In genomic region chr1:211356723-211357418, GRCh38 we compare ENCODE assay signal across 13 cellular contexts. TPM values are rescaled to one million over a fixed set of nuclear protein-coding genes. Genes with fewer than 3 reads are reported as not detected.
DNase-seq lines count a peak whose midpoint lies in the region; TF ChIP-seq lines count a peak whose summit lies in the region.
"Had no signal": no experiment of that assay in that cellular context is flagged by ENCODE, and none has a peak within 500 bp of the region (broad histone marks: within the 10 kb centered on the region; RNA-seq: fewer than 3 reads in every experiment).

No MANE protein-coding gene starts in this region.

- no peaks in the 10 kb centered on the region for H3K9me3 ChIP-seq in A673 (ENCODE audit: low read depth, low read length, poor library complexity, severe bottlenecking)
- H3K9me3 ChIP-seq in ascending aorta = no peaks in the 10 kb centered on the region

- no TSS peak for BruUV-seq in A673 (replicated peaks; lab: Mats Ljungman, UMichigan)

- no peak overlapping the region for H3K4me3 ChIP-seq in A673 (ENCODE audit: low read depth, low read length, poor library complexity, severe bottlenecking)
- no peak overlapping the region for H3K4me3 ChIP-seq in ascending aorta
- H3K4me3 ChIP-seq: BLaER1 had no signal

- intact Hi-C loops in A673 (cut with micrococcal nuclease; ENCODE audit: unreplicated experiment) (no loop called here), ascending aorta (cut with DNase I) (loop anchor here (2.0 kb wide), 1 partner anchor 28 kb away; no protein-coding TSS in a partner anchor)

- no peaks in the 10 kb centered on the region for H3K4me1 ChIP-seq in A673 (ENCODE audit: insufficient read depth, low read length, poor library complexity, severe bottlenecking)
- H3K4me1 ChIP-seq in ascending aorta = peaks cover 0 to 17% of the 10 kb centered on the region in 2 donors

- no peaks in the 10 kb centered on the region for H3K36me3 ChIP-seq in A673 (ENCODE audit: insufficient read depth, low read length, poor library complexity, severe bottlenecking)
- H3K36me3 ChIP-seq in ascending aorta = peaks cover 31 to 36% of the 10 kb centered on the region in 2 donors

- TF ChIP-seq CTCF in A673 (conservative IDR thresholded peaks at IDR 0.05; ENCODE audit: low read depth, low read length) = no peak
- no peak for TF ChIP-seq CTCF in ascending aorta (IDR thresholded peaks at IDR 0.05)

- POLR2A ChIA-PET in A673 (lab: Charles Lee; ENCODE audit: low non-redundant PET) = no interaction called here

- H3K27ac ChIP-seq in A673 (ENCODE audit: low read depth, low read length, poor library complexity, severe bottlenecking) = no peak overlapping the region
- H3K27ac ChIP-seq in ascending aorta = peak overlapping the region; percentile 41 to 56
- H3K27ac ChIP-seq: BLaER1 had no signal

- CTCF ChIA-PET in A673 (lab: Charles Lee) = no interaction called here

- H3K27me3 ChIP-seq in A673 (replicated peaks; ENCODE audit: insufficient read depth, low read depth, low read length, poor library complexity) = no peaks in the 10 kb centered on the region
- H3K27me3 ChIP-seq in ascending aorta = no peaks in the 10 kb centered on the region
- H3K27me3 ChIP-seq: BLaER1 had no signal

- DNase-seq in A673 (ENCODE audit: low spot score) (peak; percentile 31), EL (peak; percentile 57), ascending aorta (ENCODE audit: low spot score in 2 of 2) (no peak), kidney glomerular epithelial cell (lab: John Stamatoyannopoulos, UW) (peak; percentile 57), LoVo (ENCODE audit: low spot score) (no peak), HPDE6-E6E7 (ENCODE audit: extremely low spot score) (no peak), cerebellum (ENCODE audit: low spot score) (no peak), NCI-H446 (lab: John Stamatoyannopoulos, UW) (no peak)
- DNase-seq: activated CD4-positive, alpha-beta T cell treated with anti-CD3 and anti-CD28 coated beads for 48 hours; GF-D8; left cardiac atrium; MM.1S had no signal

RNA-seq across cellular contexts. Expression of gene TRAF5, which starts 30.2 kb away (rescaled TPM):
- total RNA-seq in A673 (2021) (7.1 and 8.7 TPM in 2 replicates), ascending aorta (3.9 TPM), cerebellum (19.5 TPM)

Comparison
In these comparisons a context has a peak if more than half of its experiments do, and no peak if none do; other contexts are left out.
1. DNase-seq: peak in A673 (single experiment), EL (single experiment) and kidney glomerular epithelial cell (single experiment); none in ascending aorta (0 of 2), LoVo (single experiment), HPDE6-E6E7 (single experiment), cerebellum (single experiment) and NCI-H446 (0 of 2).